1 cellular context compared by ENCODE assay signal in the genomic region with DNA sequence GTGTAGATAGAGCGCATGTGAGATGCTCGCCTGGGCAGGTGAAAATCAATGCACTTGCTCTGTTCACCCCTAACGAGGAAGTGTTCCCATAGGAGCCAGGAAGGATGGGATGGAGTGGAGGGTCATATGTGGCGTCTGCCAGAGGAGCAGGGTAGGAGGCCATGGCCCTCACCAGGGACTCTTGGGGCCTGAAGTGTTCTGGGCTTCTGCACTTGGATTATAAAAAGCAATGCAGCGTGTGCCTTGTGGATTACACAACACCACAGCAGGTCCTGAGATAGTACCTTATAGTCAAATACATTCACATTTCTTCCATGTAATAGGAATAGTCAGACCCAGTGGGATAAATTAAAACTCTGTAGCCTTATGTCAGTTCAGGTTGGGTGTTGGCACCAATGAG.
TF ChIP-seq lines count a peak whose summit lies in the region.

No MANE protein-coding gene starts in this region.

TF ChIP-seq in GM23338, 12 proteins besides CTCF, POLR2A, EP300 and RAD21 (continued from another document):
- TF ChIP-seq, protein P1, sequence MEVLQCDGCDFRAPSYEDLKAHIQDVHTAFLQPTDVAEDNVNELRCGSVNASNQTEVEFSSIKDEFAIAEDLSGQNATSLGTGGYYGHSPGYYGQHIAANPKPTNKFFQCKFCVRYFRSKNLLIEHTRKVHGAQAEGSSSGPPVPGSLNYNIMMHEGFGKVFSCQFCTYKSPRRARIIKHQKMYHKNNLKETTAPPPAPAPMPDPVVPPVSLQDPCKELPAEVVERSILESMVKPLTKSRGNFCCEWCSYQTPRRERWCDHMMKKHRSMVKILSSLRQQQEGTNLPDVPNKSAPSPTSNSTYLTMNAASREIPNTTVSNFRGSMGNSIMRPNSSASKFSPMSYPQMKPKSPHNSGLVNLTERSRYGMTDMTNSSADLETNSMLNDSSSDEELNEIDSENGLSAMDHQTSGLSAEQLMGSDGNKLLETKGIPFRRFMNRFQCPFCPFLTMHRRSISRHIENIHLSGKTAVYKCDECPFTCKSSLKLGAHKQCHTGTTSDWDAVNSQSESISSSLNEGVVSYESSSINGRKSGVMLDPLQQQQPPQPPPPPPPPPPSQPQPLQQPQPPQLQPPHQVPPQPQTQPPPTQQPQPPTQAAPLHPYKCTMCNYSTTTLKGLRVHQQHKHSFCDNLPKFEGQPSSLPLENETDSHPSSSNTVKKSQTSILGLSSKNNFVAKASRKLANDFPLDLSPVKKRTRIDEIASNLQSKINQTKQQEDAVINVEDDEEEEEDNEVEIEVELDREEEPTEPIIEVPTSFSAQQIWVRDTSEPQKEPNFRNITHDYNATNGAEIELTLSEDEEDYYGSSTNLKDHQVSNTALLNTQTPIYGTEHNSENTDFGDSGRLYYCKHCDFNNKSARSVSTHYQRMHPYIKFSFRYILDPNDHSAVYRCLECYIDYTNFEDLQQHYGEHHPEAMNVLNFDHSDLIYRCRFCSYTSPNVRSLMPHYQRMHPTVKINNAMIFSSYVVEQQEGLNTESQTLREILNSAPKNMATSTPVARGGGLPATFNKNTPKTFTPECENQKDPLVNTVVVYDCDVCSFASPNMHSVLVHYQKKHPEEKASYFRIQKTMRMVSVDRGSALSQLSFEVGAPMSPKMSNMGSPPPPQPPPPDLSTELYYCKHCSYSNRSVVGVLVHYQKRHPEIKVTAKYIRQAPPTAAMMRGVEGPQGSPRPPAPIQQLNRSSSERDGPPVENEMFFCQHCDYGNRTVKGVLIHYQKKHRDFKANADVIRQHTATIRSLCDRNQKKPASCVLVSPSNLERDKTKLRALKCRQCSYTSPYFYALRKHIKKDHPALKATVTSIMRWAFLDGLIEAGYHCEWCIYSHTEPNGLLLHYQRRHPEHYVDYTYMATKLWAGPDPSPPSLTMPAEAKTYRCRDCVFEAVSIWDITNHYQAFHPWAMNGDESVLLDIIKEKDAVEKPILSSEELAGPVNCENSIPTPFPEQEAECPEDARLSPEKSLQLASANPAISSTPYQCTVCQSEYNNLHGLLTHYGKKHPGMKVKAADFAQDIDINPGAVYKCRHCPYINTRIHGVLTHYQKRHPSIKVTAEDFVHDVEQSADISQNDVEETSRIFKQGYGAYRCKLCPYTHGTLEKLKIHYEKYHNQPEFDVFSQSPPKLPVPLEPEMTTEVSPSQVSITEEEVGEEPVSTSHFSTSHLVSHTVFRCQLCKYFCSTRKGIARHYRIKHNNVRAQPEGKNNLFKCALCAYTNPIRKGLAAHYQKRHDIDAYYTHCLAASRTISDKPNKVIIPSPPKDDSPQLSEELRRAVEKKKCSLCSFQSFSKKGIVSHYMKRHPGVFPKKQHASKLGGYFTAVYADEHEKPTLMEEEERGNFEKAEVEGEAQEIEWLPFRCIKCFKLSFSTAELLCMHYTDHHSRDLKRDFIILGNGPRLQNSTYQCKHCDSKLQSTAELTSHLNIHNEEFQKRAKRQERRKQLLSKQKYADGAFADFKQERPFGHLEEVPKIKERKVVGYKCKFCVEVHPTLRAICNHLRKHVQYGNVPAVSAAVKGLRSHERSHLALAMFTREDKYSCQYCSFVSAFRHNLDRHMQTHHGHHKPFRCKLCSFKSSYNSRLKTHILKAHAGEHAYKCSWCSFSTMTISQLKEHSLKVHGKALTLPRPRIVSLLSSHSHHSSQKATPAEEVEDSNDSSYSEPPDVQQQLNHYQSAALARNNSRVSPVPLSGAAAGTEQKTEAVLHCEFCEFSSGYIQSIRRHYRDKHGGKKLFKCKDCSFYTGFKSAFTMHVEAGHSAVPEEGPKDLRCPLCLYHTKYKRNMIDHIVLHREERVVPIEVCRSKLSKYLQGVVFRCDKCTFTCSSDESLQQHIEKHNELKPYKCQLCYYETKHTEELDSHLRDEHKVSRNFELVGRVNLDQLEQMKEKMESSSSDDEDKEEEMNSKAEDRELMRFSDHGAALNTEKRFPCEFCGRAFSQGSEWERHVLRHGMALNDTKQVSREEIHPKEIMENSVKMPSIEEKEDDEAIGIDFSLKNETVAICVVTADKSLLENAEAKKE (CRISPR knock-in tag; IDR thresholded peaks at IDR 0.05): no peak
- TF ChIP-seq STAT1 (IDR thresholded peaks at IDR 0.05; ENCODE audit: unreplicated experiment) (no peak), JUNB (IDR thresholded peaks at IDR 0.05; ENCODE audit: unreplicated experiment) (no peak), POLR2AphosphoS5 (IDR thresholded peaks at IDR 0.05; ENCODE audit: low read depth) (no peak)
